8 cellular contexts compared by ENCODE assay signal in genomic region chr3:75579981-75580782, GRCh38.
A peak's percentile ranks its signal among the peaks of the same experiment; 100 is the strongest.
DNase-seq lines count a peak whose midpoint lies in the region; ATAC-seq and TF ChIP-seq lines count a peak whose summit lies in the region.
"Not testable (repeated sequence)": the region's sequence is repeated elsewhere in the genome, so short reads cannot be mapped to it uniquely, and the experiment has no call there.

No MANE protein-coding gene starts in this region.

- H3K79me1 ChIP-seq in IMR-90 (ENCODE audit: low read depth in 1 of 2, low read length in 2 of 2), result not testable (repeated sequence)

- H3K4ac ChIP-seq in IMR-90 (ENCODE audit: low read depth, low read length), result not testable (repeated sequence)

- TF ChIP-seq CTCF in IMR-90 (conservative IDR thresholded peaks at IDR 0.05; ENCODE audit: low read depth, low read length) (peak; percentile 49), testis (IDR thresholded peaks at IDR 0.05) (peak; percentile 52 to 85 (median 75))
- not testable (repeated sequence) for TF ChIP-seq CTCF in kidney epithelial cell (IDR thresholded peaks at IDR 0.05; ENCODE audit: insufficient read depth, low read length, poor library complexity, severe bottlenecking)

- H2AK5ac ChIP-seq in IMR-90 (ENCODE audit: low read depth, low read length), result not testable (repeated sequence)

- H3K4me3 ChIP-seq in IMR-90 (ENCODE audit: insufficient read depth, low read depth, low read length) (peak overlapping the region; percentile 56), kidney epithelial cell (ENCODE audit: low read depth, low read length) (peak overlapping the region; percentile 41), testis (peak overlapping the region; percentile 36 to 58)
- not testable (repeated sequence) for H3K4me3 ChIP-seq in effector memory CD4-positive, alpha-beta T cell (ENCODE audit: insufficient read depth, low read depth, low read length, poor library complexity, severe bottlenecking)

- not testable (repeated sequence) for H3K14ac ChIP-seq in IMR-90 (replicated peaks; ENCODE audit: low read depth, low read length)

- WGBS in IMR-90 (ENCODE audit: extremely low coverage in 2 of 2, insufficient read length in 1 of 2), 2 experiments, result no CpG with 5 or more reads among the region's 67 CpGs
- 9 to 33% methylated on average over 4 to 26 of the region's 67 CpGs for WGBS in testis, 2 donors

- not testable (repeated sequence) for TF ChIP-seq POLR2A in IMR-90 (IDR thresholded peaks at IDR 0.05; ENCODE audit: low read depth, low read length); testis (IDR thresholded peaks at IDR 0.05)

- H3K4me2 ChIP-seq in IMR-90 (ENCODE audit: low read depth, low read length), result peak overlapping the region; percentile 86

- not testable (repeated sequence) for H2BK120ac ChIP-seq in IMR-90 (ENCODE audit: low read depth, low read length)

- intact Hi-C loops in IMR-90 (cut with micrococcal nuclease), result loop anchor here (2.0 kb wide), 1 partner anchor 321 kb away; no protein-coding TSS in a partner anchor
- intact Hi-C loops in testis (cut with DNase I; ENCODE audit: low total_unique reads), result not testable (repeated sequence)

- H3K18ac ChIP-seq in IMR-90 (ENCODE audit: low read depth, low read length), result not testable (repeated sequence)

- not testable (repeated sequence) for H3K23ac ChIP-seq in IMR-90 (ENCODE audit: low read depth, low read length)

- peak; percentile 36 for TF ChIP-seq RAD21 in IMR-90 (IDR thresholded peaks at IDR 0.05; ENCODE audit: low read length)

- H3K9me3 ChIP-seq in IMR-90 (ENCODE audit: control insufficient read depth, insufficient read depth, low read length); effector memory CD4-positive, alpha-beta T cell (ENCODE audit: control insufficient read depth, low read length); testis: not testable (repeated sequence)

- not testable (repeated sequence) for H2AK9ac ChIP-seq in IMR-90 (replicated peaks; ENCODE audit: low read depth, low read length, poor library complexity)

- POLR2A ChIA-PET in IMR-90 (lab: Charles Lee; ENCODE audit: unreplicated experiment), result not testable (repeated sequence)

- in situ Hi-C loops in IMR-90 (cut with MboI; ENCODE audit: low sequenced_read_pairs), result loop anchor here (25.0 kb wide), 1 partner anchor 293 kb away; no protein-coding TSS in a partner anchor

- not testable (repeated sequence) for H3K56ac ChIP-seq in IMR-90 (ENCODE audit: extremely low read depth, insufficient read depth, low read length)

- not testable (repeated sequence) for H4K91ac ChIP-seq in IMR-90 (ENCODE audit: insufficient read depth, low read depth, low read length)

- BruUV-seq in IMR-90 (replicated peaks; lab: Mats Ljungman, UMichigan), result not testable (repeated sequence)

- not testable (repeated sequence) for H4K5ac ChIP-seq in IMR-90 (ENCODE audit: low read depth, low read length)

- DNase-seq in DMS153 treated with DMSO at 0.1 percent for 48 hours (lab: John Stamatoyannopoulos, UW; ENCODE audit: unreplicated experiment) (peak; percentile 1), T-helper 2 cell (peak in 4 of 5 experiments; percentile 1 to 36 (median 22)), retina (peak; percentile 80), testis (peak; percentile 60)
- not testable (repeated sequence) for DNase-seq in IMR-90; kidney epithelial cell (ENCODE audit: low read depth)
- DNase-seq in activated effector memory CD4-positive, alpha-beta T cell treated with anti-CD3 and anti-CD28 coated beads, Interleukin-2, amount 50 U/mL, for 16 hours, result peak; percentile 84
- peak in 2 of 3 donors; percentile 4 to 6 for DNase-seq in effector memory CD4-positive, alpha-beta T cell

- not testable (repeated sequence) for H3K9me1 ChIP-seq in IMR-90 (ENCODE audit: insufficient read depth, low read length)

- not testable (repeated sequence) for H4K20me1 ChIP-seq in IMR-90 (ENCODE audit: insufficient read depth, low read length)

- ATAC-seq in IMR-90 (ENCODE audit: low read depth), result peak; percentile 46; the same call in 1 of the 2 replicates

- CTCF ChIA-PET in IMR-90 (lab: Yijun Ruan, JAX), result interaction anchor here (0.6 kb wide), 1 partner anchor 310 kb away, joined by 5 read pairs; no protein-coding TSS in a partner anchor

- not testable (repeated sequence) for H2BK5ac ChIP-seq in IMR-90 (ENCODE audit: low read depth, low read length, poor library complexity, severe bottlenecking)

- not testable (repeated sequence) for H4K8ac ChIP-seq in IMR-90 (ENCODE audit: low read depth in 2 of 2, low read length in 2 of 2)

- not testable (repeated sequence) for H3K9ac ChIP-seq in IMR-90 (ENCODE audit: low read depth, low read length)

- not testable (repeated sequence) for H2BK20ac ChIP-seq in IMR-90 (ENCODE audit: low read depth, low read length)

- H2AFZ ChIP-seq in IMR-90 (replicated peaks; ENCODE audit: low read length, poor library complexity), result peak overlapping the region; percentile 81

- not testable (repeated sequence) for H3K4me1 ChIP-seq in IMR-90 (ENCODE audit: control insufficient read depth, insufficient read depth, low read length); effector memory CD4-positive, alpha-beta T cell (ENCODE audit: control insufficient read depth, insufficient read depth, low read length, poor library complexity, severe bottlenecking); testis

- not testable (repeated sequence) for H2BK15ac ChIP-seq in IMR-90 (ENCODE audit: low read depth, low read length)

- H3K27ac ChIP-seq in IMR-90 (ENCODE audit: insufficient read depth, low read length); effector memory CD4-positive, alpha-beta T cell (ENCODE audit: insufficient read depth, low read length, poor library complexity, severe bottlenecking); testis: not testable (repeated sequence)

- H3K36me3 ChIP-seq in IMR-90 (ENCODE audit: control insufficient read depth, insufficient read depth, low read length); effector memory CD4-positive, alpha-beta T cell (ENCODE audit: control insufficient read depth, insufficient read depth, low read length); kidney epithelial cell (ENCODE audit: control insufficient read depth, insufficient read depth, low read length); testis (ENCODE audit: low read depth, missing control alignments): not testable (repeated sequence)

- dilution Hi-C loops in IMR-90 (cut with HindIII; ENCODE audit: low sequenced_read_pairs, unreplicated experiment), result not testable (repeated sequence)

- H3K27me3 ChIP-seq in IMR-90 (ENCODE audit: control insufficient read depth, insufficient read depth, low read length); effector memory CD4-positive, alpha-beta T cell (replicated peaks; ENCODE audit: control insufficient read depth, insufficient read depth, low read length, poor library complexity, severe bottlenecking); kidney epithelial cell (ENCODE audit: control insufficient read depth, insufficient read depth, low read length); testis: not testable (repeated sequence)

TF ChIP-seq in IMR-90, 13 proteins besides CTCF, POLR2A, EP300 and RAD21:
- TF ChIP-seq SMC3 (IDR thresholded peaks at IDR 0.05; ENCODE audit: low read depth, low read length), result peak; percentile 27; the same call in 1 of the 2 replicates
